ENCODE assay signal across 19 cellular contexts in genomic region chr11:131483453-131483852, GRCh38.
DNase-seq lines count a peak whose midpoint lies in the region; ATAC-seq, FAIRE-seq and TF ChIP-seq lines count a peak whose summit lies in the region.
"Had no signal": no experiment of that assay in that cellular context is flagged by ENCODE, and none has a peak within 500 bp of the region (broad histone marks: within the 10 kb centered on the region; RNA-seq: fewer than 3 reads in every experiment).

No MANE protein-coding gene starts in this region.

- no peak for TF ChIP-seq RAD21 in H1 (IDR thresholded peaks at IDR 0.05 in 1 of 2, conservative IDR thresholded peaks at IDR 0.05 in 1 of 2; ENCODE audit: low read depth in 2 of 2, low read length in 2 of 2)

- CTCF ChIA-PET in H1 (lab: Charles Lee; ENCODE audit: partially characterized antibody) = interaction anchor here (0.9 to 4.8 kb wide), 5 partner anchors 9 to 96 kb away, joined by 3 to 47 read pairs (median 5); no protein-coding TSS in a partner anchor

- H3K27me3 Mint-ChIP-seq in neural progenitor cell (ENCODE audit: insufficient read depth, low read depth) = peaks cover 7% of the 10 kb centered on the region
- H3K27me3 Mint-ChIP-seq: CD4-positive, CD25-positive, alpha-beta regulatory T cell; CD8-positive, alpha-beta memory T cell had no signal

- H3K23me2 ChIP-seq in H1 (ENCODE audit: low read depth, low read length) = no peaks in the 10 kb centered on the region

- 93% methylated on average over 7 of the region's 7 CpGs; no CpG with 5 or more reads in 1 of the 2 experiments for WGBS in H1 (ENCODE audit: extremely low coverage in 1 of 2, insufficient coverage in 1 of 2, insufficient read length in 1 of 2, insufficient replicate concordance in 2 of 2, low coverage in 1 of 2, low lambda C conversion rate in 2 of 2, missing lambda C conversion rate in 1 of 2), 2 experiments
- whole genome bisulfite sequencing in right lobe of liver (ENCODE audit: insufficient coverage, low coverage, low lambda C conversion rate, missing lambda C conversion rate) = 47% methylated on average over 2 of the region's 7 CpGs

- no peaks in the 10 kb centered on the region for H3K79me1 ChIP-seq in H1 (ENCODE audit: low read depth, low read length)

- H2BK12ac ChIP-seq in H1 (ENCODE audit: low read depth, low read length) = no peak overlapping the region

- TF ChIP-seq CTCF in H1 (IDR thresholded peaks at IDR 0.05; ENCODE audit: control extremely low read depth in 1 of 3, insufficient read depth in 1 of 3, low read depth in 1 of 3, low read length in 3 of 3) (no peak), neural progenitor cell (IDR thresholded peaks at IDR 0.05) (no peak), right lobe of liver (IDR thresholded peaks at IDR 0.05) (no peak)

- H2BK20ac ChIP-seq in H1 (ENCODE audit: low read length) = no peak overlapping the region

- TF ChIP-seq POLR2A in H1 (IDR thresholded peaks at IDR 0.05; ENCODE audit: control extremely low read depth in 1 of 2, low read depth in 2 of 2, low read length in 2 of 2) (no peak), right lobe of liver (IDR thresholded peaks at IDR 0.05) (no peak)

- TF ChIP-seq EP300 in H1 (IDR thresholded peaks at IDR 0.05; ENCODE audit: borderline replicate concordance in 1 of 2, low read depth in 2 of 2, low read length in 2 of 2) = no peak

- H4K91ac ChIP-seq in H1 (replicated peaks; ENCODE audit: insufficient read length, low read length) = no peak overlapping the region

- H3K4me1 ChIP-seq in H1 (replicated peaks in 1 of 4; ENCODE audit: control insufficient read depth in 3 of 4, insufficient read depth in 4 of 4, low read length in 3 of 4) (peaks cover 0 to 3% (median 1%) of the 10 kb centered on the region in 4 experiments; a peak in 4 of 7 replicates), neural progenitor cell (peaks cover 29% of the 10 kb centered on the region), right lobe of liver (peaks cover 0 to 3% (median 0%) of the 10 kb centered on the region in 4 donors)
- H3K4me1 ChIP-seq: BE2C, Caco-2 had no signal

- H3K14ac ChIP-seq in H1 (ENCODE audit: insufficient read length) = no peak overlapping the region

- POLR2A ChIA-PET in H1 (lab: Charles Lee; ENCODE audit: partially characterized antibody) = interaction anchor here (1.0 to 1.2 kb wide), 2 partner anchors 13 to 97 kb away, joined by 3 read pairs; no protein-coding TSS in a partner anchor

- peaks cover 10% of the 10 kb centered on the region for H3K4me1 Mint-ChIP-seq in neural progenitor cell
- H3K4me1 Mint-ChIP-seq: CD4-positive, CD25-positive, alpha-beta regulatory T cell; CD8-positive, alpha-beta memory T cell had no signal

- H3K23ac ChIP-seq in H1 (ENCODE audit: insufficient read length) = no peak overlapping the region

- H3K27ac ChIP-seq in H1 (ENCODE audit: low read depth, low read length) (no peak overlapping the region), neural progenitor cell (no peak overlapping the region), right lobe of liver (no peak overlapping the region)

- H3K4ac ChIP-seq in H1 (replicated peaks; ENCODE audit: insufficient read length, low read depth, low read length) = no peak overlapping the region

- H4K20me1 ChIP-seq in H1 (replicated peaks in 1 of 2; ENCODE audit: control insufficient read depth in 1 of 2, insufficient read depth in 2 of 2, low read length in 2 of 2) (no peaks in the 10 kb centered on the region), neural progenitor cell (ENCODE audit: low read depth) (peaks cover 9% of the 10 kb centered on the region)

- no peak overlapping the region for H3K27ac Mint-ChIP-seq in neural progenitor cell
- H3K27ac Mint-ChIP-seq: CD4-positive, CD25-positive, alpha-beta regulatory T cell; CD8-positive, alpha-beta memory T cell; H9 had no signal

- peaks cover 20% of the 10 kb centered on the region for H3F3A ChIP-seq in neural progenitor cell (ENCODE audit: low read depth)

- H4K5ac ChIP-seq in H1 (ENCODE audit: insufficient read length, low read depth, low read length) = no peak overlapping the region

- no peak overlapping the region for H2BK120ac ChIP-seq in H1 (replicated peaks; ENCODE audit: low read depth, low read length)

- no peak overlapping the region for H3K56ac ChIP-seq in H1 (replicated peaks; ENCODE audit: insufficient read length, low read depth, low read length)

- H3K9me3 ChIP-seq in H1 (ENCODE audit: insufficient read depth in 2 of 2, low read depth in 1 of 2, low read length in 1 of 2) (no peaks in the 10 kb centered on the region), neural progenitor cell (ENCODE audit: low read depth) (no peaks in the 10 kb centered on the region), right lobe of liver (no peaks in the 10 kb centered on the region)
- H3K9me3 ChIP-seq: BE2C, Caco-2 had no signal

- no peaks in the 10 kb centered on the region for H3K79me2 ChIP-seq in H1 (ENCODE audit: control insufficient read depth in 1 of 2, insufficient read depth in 2 of 2, low read length in 2 of 2)
- no peaks in the 10 kb centered on the region for H3K79me2 ChIP-seq in neural progenitor cell (ENCODE audit: low read depth)

- no peak overlapping the region for H2AK5ac ChIP-seq in H1 (ENCODE audit: low read depth, low read length)

- H3K4me3 ChIP-seq in H1 (ENCODE audit: extremely low read depth in 1 of 4, insufficient read depth in 2 of 4, low read depth in 3 of 4, low read length in 4 of 4) = no peak overlapping the region
- H3K4me3 ChIP-seq in neural progenitor cell = no peak overlapping the region
- no peak overlapping the region for H3K4me3 ChIP-seq in right lobe of liver

- H3K27me3 ChIP-seq in H1 (replicated peaks in 1 of 4; ENCODE audit: control insufficient read depth in 3 of 4, extremely low read depth in 1 of 4, insufficient read depth in 3 of 4, low read length in 3 of 4) = no peaks in the 10 kb centered on the region
- no peaks in the 10 kb centered on the region for H3K27me3 ChIP-seq in neural progenitor cell
- H3K27me3 ChIP-seq in right lobe of liver = no peaks in the 10 kb centered on the region
- H3K27me3 ChIP-seq: BE2C had no signal

- H3K4me2 ChIP-seq in H1 (ENCODE audit: insufficient read depth in 1 of 2, low read depth in 2 of 2, low read length in 2 of 2) = no peak overlapping the region
- H3K4me2 ChIP-seq in neural progenitor cell = peak overlapping the region; percentile 56

- H2AFZ ChIP-seq in H1 (ENCODE audit: low read length) (no peak overlapping the region), neural progenitor cell (replicated peaks) (no peak overlapping the region)

- no peak overlapping the region for H4K8ac ChIP-seq in H1 (ENCODE audit: extremely low read depth, insufficient read depth, low read length)

- intact Hi-C loops in right lobe of liver (cut with DNase I) = no loop called here

- ATAC-seq in right lobe of liver = no peak
- ATAC-seq in HG02763 (IDR thresholded peaks at IDR 0.05; ENCODE audit: unreplicated experiment) = no peak

- no peak overlapping the region for H3K4me3 Mint-ChIP-seq in neural progenitor cell
- H3K4me3 Mint-ChIP-seq: CD4-positive, CD25-positive, alpha-beta regulatory T cell; CD8-positive, alpha-beta memory T cell; H9 had no signal

- no peaks in the 10 kb centered on the region for H3K36me3 ChIP-seq in H1 (ENCODE audit: control insufficient read depth in 2 of 4, insufficient read depth in 4 of 4, low read length in 3 of 4)
- no peaks in the 10 kb centered on the region for H3K36me3 ChIP-seq in neural progenitor cell
- no peaks in the 10 kb centered on the region for H3K36me3 ChIP-seq in right lobe of liver
- H3K36me3 ChIP-seq: BE2C had no signal

- no peak overlapping the region for H2BK5ac ChIP-seq in H1 (ENCODE audit: low read depth, low read length)

- H3K18ac ChIP-seq in H1 (ENCODE audit: extremely low read depth, low read length) = no peak overlapping the region; the same call in 1 of the 2 replicates

- H2BK15ac ChIP-seq in H1 (ENCODE audit: low read length) = peak overlapping the region; percentile 50; the same call in 1 of the 2 replicates

- DNase-seq in NCI-H2227 treated with DMSO at 0.1 percent for 48 hours (lab: John Stamatoyannopoulos, UW) = peak; percentile 56
- DNase-seq in H1 (ENCODE audit: low read depth in 1 of 2, low spot score in 2 of 2) = no peak
- peak; percentile 51 for DNase-seq in neural progenitor cell (ENCODE audit: low spot score)
- no peak for DNase-seq in right lobe of liver
- no peak for DNase-seq in NCI-H2196 treated with DMSO at 0.1 percent for 48 hours (lab: John Stamatoyannopoulos, UW; ENCODE audit: unreplicated experiment)
- no peak for DNase-seq in stimulated activated CD4-positive, alpha-beta T cell treated with anti-CD3 and anti-CD28 coated beads, Interleukin-15, amount 100 ng/mL, for 24 hours
- DNase-seq: ACHN; BE2C; Caco-2; CD4-positive, CD25-positive, alpha-beta regulatory T cell; CD8-positive, alpha-beta memory T cell; GDM1; GOT3; H9 had no signal

- H3K36me3 Mint-ChIP-seq in neural progenitor cell = no peaks in the 10 kb centered on the region
- H3K36me3 Mint-ChIP-seq: CD4-positive, CD25-positive, alpha-beta regulatory T cell; CD8-positive, alpha-beta memory T cell had no signal

- H3K9me3 Mint-ChIP-seq in neural progenitor cell = no peaks in the 10 kb centered on the region
- H3K9me3 Mint-ChIP-seq: H9 had no signal

- H3K9ac ChIP-seq in H1 (replicated peaks in 1 of 4; ENCODE audit: extremely low read depth in 1 of 4, low read depth in 3 of 4, low read length in 3 of 4) (no peak overlapping the region), neural progenitor cell (no peak overlapping the region)

- no peak for FAIRE-seq in H1 (lab: Jason Lieb, UNC)
- FAIRE-seq: A204.1, D721Med, GM12892, GM18507 had no signal

TF ChIP-seq in H1, 55 proteins besides CTCF, POLR2A, EP300 and RAD21:
- TF ChIP-seq NRF1 (IDR thresholded peaks at IDR 0.05; ENCODE audit: low read depth, low read length) = no peak
- no peak for TF ChIP-seq CREB1 (IDR thresholded peaks at IDR 0.05)
- TF ChIP-seq CBX8 (IDR thresholded peaks at IDR 0.05; ENCODE audit: borderline replicate concordance, low read depth, low read length) = no peak
- TF ChIP-seq CHD2 (IDR thresholded peaks at IDR 0.05; ENCODE audit: low read length) = no peak
- no peak for TF ChIP-seq SUZ12 (IDR thresholded peaks at IDR 0.05; ENCODE audit: low read length)
- TF ChIP-seq E2F6 (IDR thresholded peaks at IDR 0.05) = no peak
- TF ChIP-seq RNF2 (IDR thresholded peaks at IDR 0.05; ENCODE audit: borderline replicate concordance, low read depth, low read length, missing control alignments, poor library complexity, severe bottlenecking) = no peak
- TF ChIP-seq KDM1A (IDR thresholded peaks at IDR 0.05; ENCODE audit: borderline replicate concordance, low read length) = no peak
- no peak for TF ChIP-seq HDAC2 (IDR thresholded peaks at IDR 0.05; ENCODE audit: borderline replicate concordance in 1 of 2, low read depth in 2 of 2, low read length in 2 of 2)
TF ChIP-seq in H1: peak in this region for 0.

Comparison
In these comparisons a context has a peak if more than half of its experiments do, and no peak if none do; other contexts are left out.
1. DNase-seq: peak in NCI-H2227 treated with DMSO at 0.1 percent for 48 hours (single experiment) and neural progenitor cell (single experiment); none in H1 (0 of 2), right lobe of liver (0 of 3), NCI-H2196 treated with DMSO at 0.1 percent for 48 hours (single experiment) and stimulated activated CD4-positive, alpha-beta T cell treated with anti-CD3 and anti-CD28 coated beads, Interleukin-15, amount 100 ng/mL, for 24 hours (single experiment).